ENCODE assay signal across 8 cellular contexts in the genomic region with DNA sequence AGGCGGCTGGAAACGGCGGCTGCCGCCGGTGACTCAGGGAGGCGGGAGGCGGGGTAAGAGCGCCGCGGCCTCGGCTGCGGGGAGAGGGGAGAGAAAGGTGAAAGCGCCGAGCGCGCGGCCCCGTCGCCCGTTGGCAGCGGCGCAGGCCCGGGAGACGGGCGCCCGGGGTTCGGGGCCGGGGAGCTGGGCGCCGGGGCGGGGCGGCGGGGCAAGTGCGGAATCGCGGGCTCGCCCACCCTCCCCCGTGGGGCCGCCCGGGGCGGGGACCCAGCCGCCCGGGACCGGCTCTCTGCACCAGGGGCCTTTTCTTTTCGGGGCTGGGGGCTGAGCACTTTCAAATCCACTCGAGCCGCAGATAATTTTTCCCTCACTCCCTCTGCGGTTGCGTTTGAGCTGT. TPM values are rescaled to one million over a fixed set of nuclear protein-coding genes. Genes with fewer than 3 reads are reported as not detected.
DNase-seq lines count a peak whose midpoint lies in the region; ATAC-seq and TF ChIP-seq lines count a peak whose summit lies in the region.

No MANE protein-coding gene starts in this region.

- peaks cover 36% of the 10 kb centered on the region for H3K4me1 ChIP-seq in CD8-positive, alpha-beta T cell (ENCODE audit: insufficient read depth, low read length)
- H3K4me1 ChIP-seq in H9 (ENCODE audit: insufficient read depth, low read length) (no peaks in the 10 kb centered on the region), iPS-20b (ENCODE audit: insufficient read depth, low read length) (peaks cover 3% of the 10 kb centered on the region; the same call in 1 of the 2 replicates), thyroid gland (peaks cover 20 to 32% of the 10 kb centered on the region in 2 donors)

- H3K36me3 ChIP-seq in CD8-positive, alpha-beta T cell (ENCODE audit: insufficient read depth, low read length): no peaks in the 10 kb centered on the region
- H3K36me3 ChIP-seq in iPS-20b (ENCODE audit: insufficient read depth, low read depth, low read length) (peaks cover 13% of the 10 kb centered on the region; the same call in 1 of the 2 replicates), thyroid gland (no peaks in the 10 kb centered on the region)

- H3K36me3 Mint-ChIP-seq in CD8-positive, alpha-beta T cell: peaks cover 57% of the 10 kb centered on the region
- peaks cover 22 to 58% (median 25%) of the 10 kb centered on the region in 3 experiments for H3K36me3 Mint-ChIP-seq in H9 (ENCODE audit: insufficient read depth in 1 of 3, low read depth in 3 of 3)
- peaks cover 59% of the 10 kb centered on the region for H3K36me3 Mint-ChIP-seq in activated CD4-positive, alpha-beta memory T cell treated with anti-CD3 and anti-CD28 coated beads, Interleukin-2, amount 10 ng/mL, durations not matched to agents 7 days and 5 days (ENCODE audit: low read depth)

- no peak overlapping the region for H2AFZ ChIP-seq in H9 (ENCODE audit: low read length)

- no peak overlapping the region for H3K56ac ChIP-seq in H9 (ENCODE audit: insufficient read length, low read depth, low read length)

- peaks cover 6% of the 10 kb centered on the region for H3K79me1 ChIP-seq in H9 (ENCODE audit: insufficient read depth, low read depth, low read length, poor library complexity, severe bottlenecking)

- peaks cover 2% of the 10 kb centered on the region; the same call in 1 of the 2 replicates for H3K79me2 ChIP-seq in H9 (ENCODE audit: insufficient read depth, low read length)

- DNase-seq in CD8-positive, alpha-beta T cell: no peak
- DNase-seq in H9: no peak
- DNase-seq in activated CD4-positive, alpha-beta memory T cell treated with anti-CD3 and anti-CD28 coated beads, Interleukin-2, amount 10 ng/mL, durations not matched to agents 7 days and 5 days: no peak
- DNase-seq in thyroid gland: no peak
- no peak for DNase-seq in AML-193 (lab: John Stamatoyannopoulos, UW)
- no peak for DNase-seq in hippocampal formation (lab: John Stamatoyannopoulos, UW)

- no peaks in the 10 kb centered on the region for H3K9me3 ChIP-seq in CD8-positive, alpha-beta T cell (ENCODE audit: low read length)
- H3K9me3 ChIP-seq in H9 (ENCODE audit: control insufficient read depth, low read depth, low read length) (peaks cover 7% of the 10 kb centered on the region), iPS-20b (ENCODE audit: insufficient read depth, low read depth, low read length) (peaks cover 30% of the 10 kb centered on the region), thyroid gland (peaks cover 3% of the 10 kb centered on the region)

- CTCF ChIA-PET in CD8-positive, alpha-beta T cell (lab: Charles Lee): interaction anchor here (1.7 to 3.5 kb wide), 2 partner anchors 27 to 220 kb away, joined by 11 to 13 read pairs; no protein-coding TSS in a partner anchor
- CTCF ChIA-PET in activated CD4-positive, alpha-beta memory T cell treated with anti-CD3 and anti-CD28 coated beads, Interleukin-2, amount 10 ng/mL, durations not matched to agents 7 days and 5 days (lab: Charles Lee): interaction anchor here (0.9 to 3.7 kb wide), 11 partner anchors 8 to 361 kb away, joined by 3 to 20 read pairs (median 4); a partner anchor contains a TSS

- peak overlapping the region; percentile 99 for H3K27ac Mint-ChIP-seq in CD8-positive, alpha-beta T cell
- H3K27ac Mint-ChIP-seq in H9: peak overlapping the region; percentile 100; a peak in 3 of 7 replicates
- peak overlapping the region; percentile 99 for H3K27ac Mint-ChIP-seq in activated CD4-positive, alpha-beta memory T cell treated with anti-CD3 and anti-CD28 coated beads, Interleukin-2, amount 10 ng/mL, durations not matched to agents 7 days and 5 days

- POLR2A ChIA-PET in CD8-positive, alpha-beta T cell (lab: Charles Lee): interaction anchor here (0.5 to 3.5 kb wide), 41 partner anchors 9 to 1114 kb away, joined by 3 to 27 read pairs (median 4); a partner anchor contains a TSS
- POLR2A ChIA-PET in activated CD4-positive, alpha-beta memory T cell treated with anti-CD3 and anti-CD28 coated beads, Interleukin-2, amount 10 ng/mL, durations not matched to agents 7 days and 5 days (lab: Charles Lee): interaction anchor here (0.6 to 4.5 kb wide), 40 partner anchors 8 to 1575 kb away, joined by 3 to 122 read pairs (median 4); a partner anchor contains a TSS

- peak overlapping the region; percentile 27 for H3K9ac ChIP-seq in H9 (ENCODE audit: extremely low read depth, insufficient read length, low read length)
- H3K9ac ChIP-seq in iPS-20b (ENCODE audit: low read depth, low read length): no peak overlapping the region; the same call in 1 of the 2 replicates

- no peak overlapping the region for H2BK5ac ChIP-seq in H9 (ENCODE audit: insufficient read length, low read length)

- H3K27me3 Mint-ChIP-seq in CD8-positive, alpha-beta T cell (ENCODE audit: low read depth): no peaks in the 10 kb centered on the region
- peaks cover 18% of the 10 kb centered on the region for H3K27me3 Mint-ChIP-seq in H9 (ENCODE audit: low read depth)
- peaks cover 4% of the 10 kb centered on the region for H3K27me3 Mint-ChIP-seq in activated CD4-positive, alpha-beta memory T cell treated with anti-CD3 and anti-CD28 coated beads, Interleukin-2, amount 10 ng/mL, durations not matched to agents 7 days and 5 days

- no peak overlapping the region for H4K8ac ChIP-seq in H9 (replicated peaks; ENCODE audit: insufficient read length, low read depth, low read length)

- intact Hi-C loops in CD8-positive, alpha-beta T cell (cut with DNase I, micrococcal nuclease): loop anchor here (1.0 to 10.0 kb wide), 12 partner anchors 73 to 1613 kb away; a partner anchor contains a TSS
- intact Hi-C loops in thyroid gland (cut with DNase I): loop anchor here (10.0 kb wide), 1 partner anchor 247 kb away; a partner anchor contains a TSS

- no peak overlapping the region for H3T11ph ChIP-seq in H9 (ENCODE audit: low read length)

- H2AK5ac ChIP-seq in H9 (ENCODE audit: insufficient read length, low read length): no peak overlapping the region

- peak overlapping the region; percentile 85 for H3K27ac ChIP-seq in CD8-positive, alpha-beta T cell (ENCODE audit: low read depth, low read length)
- H3K27ac ChIP-seq in H9 (ENCODE audit: insufficient read length, low read depth, low read length) (no peak overlapping the region), iPS-20b (ENCODE audit: low read length) (no peak overlapping the region), thyroid gland (peak overlapping the region; percentile 93 to 98 (median 94))

- peaks cover 2% of the 10 kb centered on the region for H4K20me1 ChIP-seq in H9 (ENCODE audit: control insufficient read depth, insufficient read depth, insufficient read length)

- WGBS in H9 (ENCODE audit: extremely low coverage, insufficient read length, low lambda C conversion rate): no CpG with 5 or more reads among the region's 49 CpGs
- 0% methylated on average over 5 to 8 of the region's 49 CpGs for WGBS in thyroid gland, 2 donors

- peak overlapping the region; percentile 46 for H3K4me3 ChIP-seq in CD8-positive, alpha-beta T cell (ENCODE audit: low read depth, low read length)
- peak overlapping the region; percentile 54; the same call in 1 of the 2 replicates for H3K4me3 ChIP-seq in iPS-20b (ENCODE audit: low read length)
- H3K4me3 ChIP-seq in thyroid gland (replicated peaks in 1 of 3): peak overlapping the region in 2 of 3 donors; percentile 85 to 87

- no peak overlapping the region for H2BK12ac ChIP-seq in H9 (ENCODE audit: insufficient read length, low read depth, low read length)

- no peak overlapping the region for H2BK20ac ChIP-seq in H9 (ENCODE audit: low read depth, low read length, poor library complexity, severe bottlenecking)

- no peak for ATAC-seq in CD8-positive, alpha-beta T cell
- no peak for ATAC-seq in HG03469 (IDR thresholded peaks at IDR 0.05; ENCODE audit: unreplicated experiment)

- no peak overlapping the region for H4K91ac ChIP-seq in H9 (ENCODE audit: insufficient read length, low read depth, low read length)

- H3K23ac ChIP-seq in H9 (ENCODE audit: insufficient read length, low read depth, low read length): no peak overlapping the region

- H3K4me1 Mint-ChIP-seq in CD8-positive, alpha-beta T cell (ENCODE audit: low read depth): peaks cover 49% of the 10 kb centered on the region
- peaks cover 20% of the 10 kb centered on the region in 2 experiments for H3K4me1 Mint-ChIP-seq in H9
- peaks cover 47% of the 10 kb centered on the region for H3K4me1 Mint-ChIP-seq in activated CD4-positive, alpha-beta memory T cell treated with anti-CD3 and anti-CD28 coated beads, Interleukin-2, amount 10 ng/mL, durations not matched to agents 7 days and 5 days

- no peak for TF ChIP-seq CTCF in CD8-positive, alpha-beta T cell (IDR thresholded peaks at IDR 0.05)
- TF ChIP-seq CTCF in H9 (conservative IDR thresholded peaks at IDR 0.05): no peak
- no peak for TF ChIP-seq CTCF in thyroid gland (IDR thresholded peaks at IDR 0.05)

- TF ChIP-seq POLR2A in thyroid gland (IDR thresholded peaks at IDR 0.05): peak in 1 of 2 donors; percentile 88

- H3K9me3 Mint-ChIP-seq in CD8-positive, alpha-beta T cell: peaks cover 20% of the 10 kb centered on the region
- H3K9me3 Mint-ChIP-seq in H9: peaks cover 38 to 39% of the 10 kb centered on the region in 2 experiments
- peaks cover 17% of the 10 kb centered on the region for H3K9me3 Mint-ChIP-seq in activated CD4-positive, alpha-beta memory T cell treated with anti-CD3 and anti-CD28 coated beads, Interleukin-2, amount 10 ng/mL, durations not matched to agents 7 days and 5 days

- H3K23me2 ChIP-seq in H9 (ENCODE audit: insufficient read length, low read depth, low read length, poor library complexity, severe bottlenecking): peaks cover 4% of the 10 kb centered on the region

- H4K5ac ChIP-seq in H9 (ENCODE audit: insufficient read length, low read depth, low read length): no peak overlapping the region

- no peak overlapping the region for H2BK120ac ChIP-seq in H9 (ENCODE audit: low read depth, low read length, poor library complexity, severe bottlenecking)

- peak overlapping the region; percentile 86 for H3K4me2 ChIP-seq in H9 (ENCODE audit: insufficient read depth, insufficient read length, low read length)

- H2BK15ac ChIP-seq in H9 (ENCODE audit: low read depth, low read length): no peak overlapping the region

- H3K18ac ChIP-seq in H9 (ENCODE audit: insufficient read length, low read depth, low read length): no peak overlapping the region

- H3K4me3 Mint-ChIP-seq in CD8-positive, alpha-beta T cell: peak overlapping the region; percentile 97
- peak overlapping the region; percentile 88 to 91 for H3K4me3 Mint-ChIP-seq in H9
- H3K4me3 Mint-ChIP-seq in activated CD4-positive, alpha-beta memory T cell treated with anti-CD3 and anti-CD28 coated beads, Interleukin-2, amount 10 ng/mL, durations not matched to agents 7 days and 5 days: peak overlapping the region; percentile 92

- no peaks in the 10 kb centered on the region for H3K27me3 ChIP-seq in CD8-positive, alpha-beta T cell (ENCODE audit: insufficient read depth, low read length)
- H3K27me3 ChIP-seq in H9 (ENCODE audit: insufficient read depth, low read length): no peaks in the 10 kb centered on the region
- H3K27me3 ChIP-seq in iPS-20b (ENCODE audit: insufficient read depth, low read length): no peaks in the 10 kb centered on the region; the same call in 1 of the 2 replicates
- no peaks in the 10 kb centered on the region for H3K27me3 ChIP-seq in thyroid gland

- H3K14ac ChIP-seq in H9 (ENCODE audit: insufficient read depth, low read length): no peak overlapping the region

- H3K4ac ChIP-seq in H9 (ENCODE audit: low read depth, low read length): no peak overlapping the region

RNA-seq across cellular contexts. Expression of a gene that starts 0.2 kb away (rescaled TPM):
- 100 to 1,000 TPM; 226 to 227 TPM for total RNA-seq in CD8-positive, alpha-beta T cell
- total RNA-seq in H9 (2021) (24.8 and 28.1 TPM in 2 replicates), thyroid gland (10 to 100 TPM; 39.5 to 60.9 (median 51.1) TPM)
- total RNA-seq in activated CD4-positive, alpha-beta memory T cell treated with anti-CD3 and anti-CD28 coated beads, Interleukin-2, amount 10 ng/mL, durations not matched to agents 7 days and 5 days: 10 to 100 TPM; 81.9 to 91.8 TPM

Comparison
In these comparisons a context has a peak if more than half of its experiments do, and no peak if none do; other contexts are left out.
1. H3K27ac ChIP-seq: peak in CD8-positive, alpha-beta T cell (single experiment) and thyroid gland (3 of 3); none in H9 (single experiment) and iPS-20b (single experiment).
2. Peak in every context shown above with its lines, with median percentiles within 50 percentile points of each other: H3K4me3 ChIP-seq, H3K27ac Mint-ChIP-seq and H3K4me3 Mint-ChIP-seq.